20 cellular contexts compared by ENCODE assay signal in the genomic region with DNA sequence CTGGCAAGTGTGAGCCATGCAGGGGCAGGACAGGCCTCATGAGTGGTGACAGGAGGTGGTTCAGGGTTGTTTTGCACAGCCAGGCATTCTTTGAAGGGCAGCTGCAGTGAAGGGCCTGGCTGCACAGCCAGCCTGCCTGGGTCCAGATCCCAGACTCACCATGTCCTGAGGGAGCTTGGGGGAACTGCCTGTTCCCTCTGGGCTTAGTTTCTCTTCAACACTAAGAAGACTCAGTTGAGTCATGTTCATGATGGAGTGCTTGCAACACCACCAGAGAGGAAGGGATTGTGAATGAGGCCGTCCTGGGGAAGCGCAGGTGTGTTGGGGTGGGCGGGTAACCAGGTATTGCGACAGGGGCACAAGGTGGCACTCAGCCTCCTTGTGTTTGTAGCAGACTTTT.
A peak's percentile ranks its signal among the peaks of the same experiment; 100 is the strongest.
DNase-seq lines count a peak whose midpoint lies in the region; ATAC-seq and TF ChIP-seq lines count a peak whose summit lies in the region.
"Had no signal": no experiment of that assay in that cellular context is flagged by ENCODE, and none has a peak within 500 bp of the region (broad histone marks: within the 10 kb centered on the region; RNA-seq: fewer than 3 reads in every experiment).

No MANE protein-coding gene starts in this region.

- H3K27me3 Mint-ChIP-seq in MCF 10A (ENCODE audit: insufficient read depth, unreplicated experiment), result peaks cover 1% of the 10 kb centered on the region
- H3K27me3 Mint-ChIP-seq: activated CD4-positive, alpha-beta T cell treated with anti-CD3 and anti-CD28 coated beads for 36 hours; stimulated activated naive CD8-positive, alpha-beta T cell treated with anti-CD3 and anti-CD28 coated beads, Interleukin-15, Interleukin-2, amounts not matched to agents 100 ng/mL and 50 ng/mL, for 24 hours; type B pancreatic cell had no signal

- TF ChIP-seq POLR2A in breast epithelium (IDR thresholded peaks at IDR 0.05) (no peak), spleen (IDR thresholded peaks at IDR 0.05) (no peak)

- H3K9me3 Mint-ChIP-seq in MCF 10A (ENCODE audit: unreplicated experiment), result no peaks in the 10 kb centered on the region
- H3K9me3 Mint-ChIP-seq: neural crest cell; stimulated activated naive CD8-positive, alpha-beta T cell treated with anti-CD3 and anti-CD28 coated beads, Interleukin-15, Interleukin-2, amounts not matched to agents 100 ng/mL and 50 ng/mL, for 24 hours; type B pancreatic cell had no signal

- POLR2A ChIA-PET in MCF 10A (lab: Yijun Ruan, JAX), result interaction anchor here (0.5 kb wide), 1 partner anchor 265 kb away, joined by 3 read pairs; no protein-coding TSS in a partner anchor

- H3K9me3 ChIP-seq in breast epithelium, result no peaks in the 10 kb centered on the region
- H3K9me3 ChIP-seq in spleen, result no peaks in the 10 kb centered on the region

- H3K27ac Mint-ChIP-seq in MCF 10A (ENCODE audit: low read depth, unreplicated experiment), result no peak overlapping the region
- H3K27ac Mint-ChIP-seq: activated CD4-positive, alpha-beta T cell treated with anti-CD3 and anti-CD28 coated beads for 36 hours; stimulated activated naive CD8-positive, alpha-beta T cell treated with anti-CD3 and anti-CD28 coated beads, Interleukin-15, Interleukin-2, amounts not matched to agents 100 ng/mL and 50 ng/mL, for 24 hours; type B pancreatic cell had no signal

- CTCF ChIA-PET in MCF 10A (lab: Yijun Ruan, JAX), result interaction anchor here (0.5 to 1.2 kb wide), 4 partner anchors 150 to 1154 kb away, joined by 3 to 4 read pairs (median 3); no protein-coding TSS in a partner anchor

- H3K4me1 Mint-ChIP-seq in MCF 10A (ENCODE audit: insufficient read depth, unreplicated experiment), result peaks cover 32% of the 10 kb centered on the region

- TF ChIP-seq CTCF in MCF 10A (IDR thresholded peaks at IDR 0.05; ENCODE audit: unreplicated experiment) (no peak), breast epithelium (IDR thresholded peaks at IDR 0.05) (no peak), foreskin keratinocyte (conservative IDR thresholded peaks at IDR 0.05) (no peak), spleen (IDR thresholded peaks at IDR 0.05 in 8 of 11, conservative IDR thresholded peaks at IDR 0.05 in 3 of 11) (no peak)

- no peak overlapping the region for H3K4me3 Mint-ChIP-seq in MCF 10A (ENCODE audit: unreplicated experiment)
- H3K4me3 Mint-ChIP-seq: activated CD4-positive, alpha-beta T cell treated with anti-CD3 and anti-CD28 coated beads for 36 hours; neural crest cell; stimulated activated naive CD8-positive, alpha-beta T cell treated with anti-CD3 and anti-CD28 coated beads, Interleukin-15, Interleukin-2, amounts not matched to agents 100 ng/mL and 50 ng/mL, for 24 hours; type B pancreatic cell had no signal

- no peak overlapping the region for H3K4me3 ChIP-seq in breast epithelium
- H3K4me3 ChIP-seq in spleen, result no peak overlapping the region
- H3K4me3 ChIP-seq: GM23248, PC-9 had no signal

- DNase-seq in MCF 10A (ENCODE audit: unreplicated experiment), result peak; percentile 84
- DNase-seq in breast epithelium (ENCODE audit: low spot score in 2 of 2), result no peak
- DNase-seq in MV-4-11 (lab: John Stamatoyannopoulos, UW), result peak; percentile 29
- DNase-seq in foreskin keratinocyte, result peak; percentile 40 to 48
- no peak for DNase-seq in spleen
- no peak for DNase-seq in stimulated activated CD4-positive, alpha-beta T cell treated with anti-CD3 and anti-CD28 coated beads, Interleukin-1b, Interleukin-23, amount 100 ng/mL, for 48 hours
- no peak for DNase-seq in epidermal melanocyte (ENCODE audit: insufficient read length, low spot score)
- no peak for DNase-seq in OCI-M1 (lab: John Stamatoyannopoulos, UW)
- DNase-seq: activated CD4-positive, alpha-beta T cell treated with anti-CD3 and anti-CD28 coated beads for 36 hours; activated effector memory CD4-positive, alpha-beta T cell treated with Interleukin-2 at 50 U/mL for 16 hours; amniotic stem cell; central memory CD4-positive, alpha-beta T cell; GM23248; kidney; NCI-H2029 treated with DMSO at 0.1 percent for 48 hours; NCI-H526 had no signal

- H3K4me1 ChIP-seq in breast epithelium (peaks cover 0 to 4% of the 10 kb centered on the region in 2 donors), foreskin keratinocyte (peaks cover 7% of the 10 kb centered on the region), spleen (peaks cover 13 to 65% (median 46%) of the 10 kb centered on the region in 6 donors)

- peak; percentile 60 for ATAC-seq in foreskin keratinocyte
- ATAC-seq: activated CD4-positive, alpha-beta T cell treated with anti-CD3 and anti-CD28 coated beads for 36 hours had no signal

- intact Hi-C loops in MCF 10A (cut with micrococcal nuclease), result no loop called here
- intact Hi-C loops in breast epithelium (cut with DNase I; ENCODE audit: low total_unique reads), result loop anchor here (10.0 kb wide), 1 partner anchor 1106 kb away; no protein-coding TSS in a partner anchor
- intact Hi-C loops in spleen (cut with DNase I; ENCODE audit: low total_unique reads), result no loop called here

- no TSS peak for BruUV-seq in MCF 10A (replicated peaks; lab: Mats Ljungman, UMichigan)

- WGBS in spleen, 5 donors, result 57 to 87% (median 68%) methylated on average over 4 of the region's 4 CpGs

- H3K27me3 ChIP-seq in breast epithelium, result peaks cover 0 to 4% of the 10 kb centered on the region in 2 donors
- H3K27me3 ChIP-seq in foreskin keratinocyte, result no peaks in the 10 kb centered on the region
- no peaks in the 10 kb centered on the region for H3K27me3 ChIP-seq in spleen (replicated peaks in 1 of 7)

- H3K27ac ChIP-seq in breast epithelium, result peak overlapping the region in 1 of 2 donors; percentile 3
- H3K27ac ChIP-seq in foreskin keratinocyte, result no peak overlapping the region
- peak overlapping the region in 5 of 8 donors; percentile 22 to 69 (median 47) for H3K27ac ChIP-seq in spleen
- H3K27ac ChIP-seq: GM23248, PC-9 had no signal

- H3K36me3 ChIP-seq in breast epithelium (no peaks in the 10 kb centered on the region), spleen (no peaks in the 10 kb centered on the region)

- no peaks in the 10 kb centered on the region for H3K36me3 Mint-ChIP-seq in MCF 10A (ENCODE audit: insufficient read depth, unreplicated experiment)
- H3K36me3 Mint-ChIP-seq: type B pancreatic cell had no signal

Comparison
In these comparisons a context has a peak if more than half of its experiments do, and no peak if none do; other contexts are left out.
1. DNase-seq: peak in MCF 10A (single experiment), MV-4-11 (single experiment) and foreskin keratinocyte (2 of 2); none in breast epithelium (0 of 2), spleen (single experiment), stimulated activated CD4-positive, alpha-beta T cell treated with anti-CD3 and anti-CD28 coated beads, Interleukin-1b, Interleukin-23, amount 100 ng/mL, for 48 hours (single experiment), epidermal melanocyte (single experiment) and OCI-M1 (single experiment).